In the genomic region with DNA sequence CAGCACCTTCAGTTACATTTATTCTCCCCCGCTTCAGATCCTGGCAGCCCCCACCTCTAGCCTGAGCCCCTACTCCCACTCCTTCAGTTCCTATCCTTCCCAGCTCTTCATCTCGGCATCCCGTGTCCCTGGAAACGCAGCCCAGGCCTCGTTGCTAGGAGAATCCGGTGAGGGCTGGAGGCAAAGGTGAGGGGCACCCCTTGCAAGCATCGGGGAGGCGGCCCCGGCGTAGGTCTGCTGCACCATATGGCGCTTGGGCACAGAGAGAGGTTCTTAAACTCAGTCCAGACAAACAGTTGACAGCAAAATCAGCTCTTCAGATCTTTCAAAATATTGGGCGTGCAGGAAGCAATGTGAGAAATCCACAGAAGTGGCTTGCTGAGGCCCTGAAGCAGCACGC, we compare ENCODE assay signal across 21 cellular contexts. TPM values are rescaled to one million over a fixed set of nuclear protein-coding genes. Genes with fewer than 3 reads are reported as not detected.
DNase-seq lines count a peak whose midpoint lies in the region; ATAC-seq and TF ChIP-seq lines count a peak whose summit lies in the region.
"Had no signal": no experiment of that assay in that cellular context is flagged by ENCODE, and none has a peak within 500 bp of the region (broad histone marks: within the 10 kb centered on the region; RNA-seq: fewer than 3 reads in every experiment).

No MANE protein-coding gene starts in this region.

- TF ChIP-seq CTCF in left ventricle myocardium inferior (IDR thresholded peaks at IDR 0.05; ENCODE audit: borderline replicate concordance) (no peak), body of pancreas (IDR thresholded peaks at IDR 0.05) (no peak)

- CTCF ChIA-PET in activated CD8-positive, alpha-beta T cell treated with anti-CD3 and anti-CD28 coated beads, Interleukin-2, amount 10 ng/mL, durations not matched to agents 7 days and 5 days (lab: Charles Lee) = no interaction called here

- ATAC-seq in Right ventricle myocardium inferior = no peak
- ATAC-seq in body of pancreas = no peak
- no peak for ATAC-seq in activated CD8-positive, alpha-beta T cell treated with anti-CD3 and anti-CD28 coated beads, Interleukin-2, amount 10 ng/mL, durations not matched to agents 7 days and 5 days
- ATAC-seq: CD8-positive, alpha-beta T cell had no signal

- H3K9me3 ChIP-seq in left ventricle myocardium inferior (replicated peaks) (no peaks in the 10 kb centered on the region), body of pancreas (no peaks in the 10 kb centered on the region)
- H3K9me3 ChIP-seq: BE2C had no signal

- H3K9me3 Mint-ChIP-seq in activated CD8-positive, alpha-beta T cell treated with anti-CD3 and anti-CD28 coated beads, Interleukin-2, amount 10 ng/mL, durations not matched to agents 7 days and 5 days (ENCODE audit: insufficient read depth) = no peaks in the 10 kb centered on the region
- H3K9me3 Mint-ChIP-seq: CD8-positive, alpha-beta T cell had no signal

- peaks cover 26% of the 10 kb centered on the region for H3K27me3 Mint-ChIP-seq in activated CD8-positive, alpha-beta T cell treated with anti-CD3 and anti-CD28 coated beads, Interleukin-2, amount 10 ng/mL, durations not matched to agents 7 days and 5 days (ENCODE audit: low read depth)

- intact Hi-C loops in Right ventricle myocardium inferior (cut with DNase I) (no loop called here), left ventricle myocardium inferior (cut with micrococcal nuclease) (no loop called here), body of pancreas (cut with DNase I) (no loop called here)

- H3K27ac ChIP-seq in left ventricle myocardium inferior (replicated peaks) (no peak overlapping the region), body of pancreas (no peak overlapping the region)

- POLR2A ChIA-PET in activated CD8-positive, alpha-beta T cell treated with anti-CD3 and anti-CD28 coated beads, Interleukin-2, amount 10 ng/mL, durations not matched to agents 7 days and 5 days (lab: Charles Lee) = no interaction called here

- H3K36me3 ChIP-seq in left ventricle myocardium inferior (no peaks in the 10 kb centered on the region), body of pancreas (replicated peaks in 1 of 2; ENCODE audit: insufficient read depth in 1 of 2, low read depth in 2 of 2) (no peaks in the 10 kb centered on the region)
- H3K36me3 ChIP-seq: BE2C had no signal

- H3K4me1 Mint-ChIP-seq in activated CD8-positive, alpha-beta T cell treated with anti-CD3 and anti-CD28 coated beads, Interleukin-2, amount 10 ng/mL, durations not matched to agents 7 days and 5 days (ENCODE audit: low read depth) = peaks cover 18% of the 10 kb centered on the region

- H3K4me3 Mint-ChIP-seq in activated CD8-positive, alpha-beta T cell treated with anti-CD3 and anti-CD28 coated beads, Interleukin-2, amount 10 ng/mL, durations not matched to agents 7 days and 5 days = no peak overlapping the region
- H3K4me3 Mint-ChIP-seq: CD8-positive, alpha-beta T cell; HFFc6 had no signal

- H3K4me3 ChIP-seq in left ventricle myocardium inferior (no peak overlapping the region), body of pancreas (no peak overlapping the region)

- WGBS in body of pancreas, 2 donors = 73 to 80% methylated on average over 9 to 13 of the region's 13 CpGs

- H3K27me3 ChIP-seq in left ventricle myocardium inferior (ENCODE audit: low read depth) = peaks cover 16% of the 10 kb centered on the region
- H3K27me3 ChIP-seq in body of pancreas = no peaks in the 10 kb centered on the region

- no peak overlapping the region for H3K27ac Mint-ChIP-seq in activated CD8-positive, alpha-beta T cell treated with anti-CD3 and anti-CD28 coated beads, Interleukin-2, amount 10 ng/mL, durations not matched to agents 7 days and 5 days
- H3K27ac Mint-ChIP-seq: CD8-positive, alpha-beta T cell; HFFc6 had no signal

- H3K4me1 ChIP-seq in left ventricle myocardium inferior (peaks cover 8% of the 10 kb centered on the region), body of pancreas (no peaks in the 10 kb centered on the region)
- H3K4me1 ChIP-seq: BE2C had no signal

- TF ChIP-seq POLR2A in body of pancreas (IDR thresholded peaks at IDR 0.05) = no peak

- DNase-seq in Right ventricle myocardium inferior (ENCODE audit: missing footprints) (peak; percentile 23), left ventricle myocardium inferior (no peak), body of pancreas (peak in 3 of 4 donors; percentile 38 to 53 (median 41)), left kidney (ENCODE audit: low read depth, low spot score) (peak; percentile 71), kidney glomerular epithelial cell (lab: John Stamatoyannopoulos, UW) (no peak), germinal center (ENCODE audit: low spot score) (no peak), foreskin melanocyte (no peak)
- no peak for DNase-seq in activated CD8-positive, alpha-beta T cell treated with anti-CD3 and anti-CD28 coated beads, Interleukin-2, amount 10 ng/mL, durations not matched to agents 7 days and 5 days
- DNase-seq: BE2C; Calu3; CD8-positive, alpha-beta T cell; DMS79; HFFc6; KBM-7; NCI-H1694 treated with DMSO at 0.1 percent for 48 hours; NCI-H2107; NCI-H446 treated with DMSO at 0.1 percent for 48 hours; NCI-H774; Right ventricle myocardium superior had no signal

- no peaks in the 10 kb centered on the region for H3K36me3 Mint-ChIP-seq in activated CD8-positive, alpha-beta T cell treated with anti-CD3 and anti-CD28 coated beads, Interleukin-2, amount 10 ng/mL, durations not matched to agents 7 days and 5 days (ENCODE audit: low read depth)
- H3K36me3 Mint-ChIP-seq: CD8-positive, alpha-beta T cell had no signal

RNA-seq across cellular contexts. Expression of gene SLC38A8, which starts 15.0 kb away (rescaled TPM):
- total RNA-seq in Right ventricle myocardium inferior = 3.1 TPM
- total RNA-seq in left ventricle myocardium inferior = not detected
- total RNA-seq in body of pancreas = not detected
- not detected for total RNA-seq in activated CD8-positive, alpha-beta T cell treated with anti-CD3 and anti-CD28 coated beads, Interleukin-2, amount 10 ng/mL, durations not matched to agents 7 days and 5 days
- total RNA-seq: Calu3; CD8-positive, alpha-beta T cell; H4; HFFc6; OCI-LY7 had no signal

RNA-seq across cellular contexts. Expression of gene NECAB2, which starts 59.6 kb away (rescaled TPM):
- total RNA-seq in Right ventricle myocardium inferior = 1.8 TPM
- 0.69 TPM for total RNA-seq in left ventricle myocardium inferior
- total RNA-seq in body of pancreas = 1 to 10 TPM; 1.0 to 3.6 TPM
- total RNA-seq in activated CD8-positive, alpha-beta T cell treated with anti-CD3 and anti-CD28 coated beads, Interleukin-2, amount 10 ng/mL, durations not matched to agents 7 days and 5 days = not detected
- total RNA-seq: CD8-positive, alpha-beta T cell; OCI-LY7 had no signal

Comparison
In these comparisons a context has a peak if more than half of its experiments do, and no peak if none do; other contexts are left out.
1. DNase-seq: peak in Right ventricle myocardium inferior (single experiment), body of pancreas (3 of 4) and left kidney (single experiment); none in left ventricle myocardium inferior (single experiment), activated CD8-positive, alpha-beta T cell treated with anti-CD3 and anti-CD28 coated beads, Interleukin-2, amount 10 ng/mL, durations not matched to agents 7 days and 5 days (single experiment), kidney glomerular epithelial cell (single experiment), germinal center (single experiment) and foreskin melanocyte (single experiment).